9 cellular contexts compared by ENCODE assay signal in the genomic region with DNA sequence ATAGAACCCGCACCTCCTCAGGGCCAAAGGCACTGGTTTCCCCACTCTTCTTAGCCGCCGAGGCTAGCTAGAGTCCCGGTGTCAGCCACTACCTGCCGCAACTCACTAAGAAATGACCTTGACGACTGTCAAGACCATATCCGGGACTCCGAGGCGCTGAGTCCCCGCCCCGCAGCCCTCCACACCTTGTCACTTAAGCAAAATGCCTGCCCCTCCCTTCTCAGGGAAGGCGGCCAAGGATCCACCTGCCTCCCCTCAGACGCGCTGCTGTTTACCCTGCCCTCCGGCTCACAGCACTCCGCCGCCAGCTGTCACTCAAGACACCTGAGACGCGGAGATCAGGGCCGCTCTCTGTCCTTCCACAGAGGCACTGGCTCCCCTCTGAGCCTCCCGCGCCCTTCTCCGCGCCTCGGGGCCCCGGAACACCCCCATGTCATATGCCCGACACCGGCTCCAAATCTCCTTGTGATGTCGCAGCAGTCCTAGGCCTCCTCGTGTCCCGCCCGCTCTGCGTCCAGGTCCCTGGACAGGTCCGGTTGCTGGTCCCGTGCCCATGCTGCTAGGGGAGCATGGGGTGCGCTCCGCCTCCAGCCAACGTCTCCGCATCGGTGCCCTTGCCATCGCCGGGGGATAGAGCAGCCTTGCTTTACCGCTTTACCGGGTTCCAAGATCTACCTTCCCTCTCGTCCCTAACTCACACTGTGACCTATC. TPM values are rescaled to one million over a fixed set of nuclear protein-coding genes. Genes with fewer than 3 reads are reported as not detected.
DNase-seq lines count a peak whose midpoint lies in the region; ATAC-seq and TF ChIP-seq lines count a peak whose summit lies in the region.
"Had no signal": no experiment of that assay in that cellular context is flagged by ENCODE, and none has a peak within 500 bp of the region (broad histone marks: within the 10 kb centered on the region; RNA-seq: fewer than 3 reads in every experiment).

No MANE protein-coding gene starts in this region.

- intact Hi-C loops in stomach (cut with DNase I; ENCODE audit: low total_unique reads) = no loop called here

- TF ChIP-seq POLR2A in stomach (IDR thresholded peaks at IDR 0.05) = no peak

- H3K4me3 ChIP-seq in iPS-18c (ENCODE audit: insufficient read depth, low read depth, low read length) = peak overlapping the region; percentile 59
- H3K4me3 ChIP-seq in stomach = peak overlapping the region; percentile 21 to 37 (median 33)

- no peak overlapping the region for H3K27ac ChIP-seq in stomach

- peaks cover 5 to 14% (median 11%) of the 10 kb centered on the region in 4 donors for H3K4me1 ChIP-seq in stomach

- 2 to 9% (median 5%) methylated on average over 29 to 45 of the region's 45 CpGs for WGBS in stomach, 5 donors

- no peak for ATAC-seq in GM21576 (IDR thresholded peaks at IDR 0.05; ENCODE audit: unreplicated experiment)

- peaks cover 5 to 36% (median 14%) of the 10 kb centered on the region in 3 donors for H3K27me3 ChIP-seq in stomach

- TF ChIP-seq EP300 in stomach (IDR thresholded peaks at IDR 0.05) = no peak

- no peaks in the 10 kb centered on the region for H3K9me3 ChIP-seq in iPS-18c (ENCODE audit: control insufficient read depth, insufficient read depth, low read length)
- no peaks in the 10 kb centered on the region for H3K9me3 ChIP-seq in stomach

- no peaks in the 10 kb centered on the region for H3K36me3 ChIP-seq in stomach

- no peak for TF ChIP-seq CTCF in stomach (IDR thresholded peaks at IDR 0.05)

- peak; percentile 10 for DNase-seq in NCI-H2029 (lab: John Stamatoyannopoulos, UW)
- no peak for DNase-seq in NCI-H2029 treated with DMSO at 0.1 percent for 48 hours (lab: John Stamatoyannopoulos, UW)
- peak; percentile 78 for DNase-seq in NCI-H82 (lab: John Stamatoyannopoulos, UW)
- peak; percentile 27 for DNase-seq in stomach
- DNase-seq in NCI-H1694 treated with DMSO at 0.1 percent for 48 hours (lab: John Stamatoyannopoulos, UW) = no peak
- DNase-seq in NK-92 (lab: John Stamatoyannopoulos, UW; ENCODE audit: unreplicated experiment) = no peak

RNA-seq across cellular contexts. Expression of gene REG3G, which starts 32.5 kb away (rescaled TPM):
- not detected for total RNA-seq in stomach
- 1 to 10 TPM in 1 of 3 donors, under 1 TPM in 1, not detected in 1; 0.40 to 6.9 TPM for polyA plus RNA-seq in stomach
- polyA plus RNA-seq: keratinocyte had no signal

Comparison
In these comparisons a context has a peak if more than half of its experiments do, and no peak if none do; other contexts are left out.
1. DNase-seq: peak in NCI-H2029 (single experiment), NCI-H82 (single experiment) and stomach (single experiment); none in NCI-H2029 treated with DMSO at 0.1 percent for 48 hours (single experiment), NCI-H1694 treated with DMSO at 0.1 percent for 48 hours (single experiment) and NK-92 (single experiment).